ENCODE assay signal across 1 cellular context in the genomic region with DNA sequence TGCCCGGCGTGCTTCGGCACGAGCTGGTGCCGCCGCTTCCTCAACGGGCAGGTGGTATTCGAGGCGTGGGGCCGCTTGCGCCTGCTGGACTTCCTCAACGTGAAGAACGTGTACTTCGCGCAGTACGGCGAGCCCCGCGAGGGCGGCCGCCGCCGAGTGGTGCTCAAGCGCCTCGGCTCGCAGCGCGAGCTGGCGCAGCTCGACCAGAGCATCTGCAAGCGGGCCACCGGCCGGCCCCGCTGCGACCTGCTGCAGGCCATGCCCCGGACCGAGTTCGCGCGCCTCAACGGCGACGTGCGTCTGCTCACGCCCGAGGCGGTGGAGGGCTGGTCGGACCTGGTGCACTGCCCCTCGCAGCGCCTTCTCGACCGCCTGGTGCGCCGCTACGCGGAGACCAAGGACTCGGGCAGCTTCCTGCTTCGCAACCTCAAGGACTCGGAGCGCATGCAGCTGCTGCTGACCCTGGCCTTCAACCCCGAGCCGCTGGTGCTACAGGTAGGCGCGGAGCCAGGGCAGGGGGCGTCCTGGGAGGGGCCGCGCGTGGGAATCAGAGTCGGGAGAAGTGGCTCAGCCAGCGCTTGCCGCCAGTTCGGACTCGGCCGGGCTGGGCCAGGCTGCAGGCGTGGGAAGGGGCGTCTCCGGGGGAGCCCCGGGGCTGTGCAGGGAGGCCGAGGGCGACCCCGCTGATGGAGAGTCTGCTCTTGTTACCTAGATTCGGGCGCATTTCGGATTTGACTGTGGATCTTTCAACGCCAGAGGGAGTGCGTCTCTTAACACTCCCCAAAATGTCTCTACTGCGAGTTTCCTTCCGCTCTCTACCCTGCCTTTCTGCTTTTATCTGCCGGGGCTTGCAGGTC.
TF ChIP-seq lines count a peak whose summit lies in the region.

No MANE protein-coding gene starts in this region.

TF ChIP-seq in K562, 482 proteins besides CTCF, POLR2A, EP300 and RAD21 (continued from another document and continues in another):
- TF ChIP-seq, protein P1, sequence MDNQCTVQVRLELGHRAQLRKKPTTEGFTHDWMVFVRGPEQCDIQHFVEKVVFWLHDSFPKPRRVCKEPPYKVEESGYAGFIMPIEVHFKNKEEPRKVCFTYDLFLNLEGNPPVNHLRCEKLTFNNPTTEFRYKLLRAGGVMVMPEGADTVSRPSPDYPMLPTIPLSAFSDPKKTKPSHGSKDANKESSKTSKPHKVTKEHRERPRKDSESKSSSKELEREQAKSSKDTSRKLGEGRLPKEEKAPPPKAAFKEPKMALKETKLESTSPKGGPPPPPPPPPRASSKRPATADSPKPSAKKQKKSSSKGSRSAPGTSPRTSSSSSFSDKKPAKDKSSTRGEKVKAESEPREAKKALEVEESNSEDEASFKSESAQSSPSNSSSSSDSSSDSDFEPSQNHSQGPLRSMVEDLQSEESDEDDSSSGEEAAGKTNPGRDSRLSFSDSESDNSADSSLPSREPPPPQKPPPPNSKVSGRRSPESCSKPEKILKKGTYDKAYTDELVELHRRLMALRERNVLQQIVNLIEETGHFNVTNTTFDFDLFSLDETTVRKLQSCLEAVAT (IDR thresholded peaks at IDR 0.05): 0 out of 4 replicates have a peak, but pooled peaks of 1 of the 2 experiments have one; percentile 10
- 0 out of 2 replicates have a peak, but pooled peaks have one; percentile 7 for TF ChIP-seq CREB1 (IDR thresholded peaks at IDR 0.05)
- TF ChIP-seq CREB1 (CRISPR knock-in tag; IDR thresholded peaks at IDR 0.05): peak; percentile 56; the same call in 1 of the 2 replicates
- no peak for TF ChIP-seq ZNF764 (CRISPR knock-in tag; IDR thresholded peaks at IDR 0.05; ENCODE audit: low read depth)
- TF ChIP-seq ZNF445 (CRISPR knock-in tag; IDR thresholded peaks at IDR 0.05; ENCODE audit: low read depth): no peak
- TF ChIP-seq SAFB (IDR thresholded peaks at IDR 0.05; ENCODE audit: borderline replicate concordance, low read depth, low read length): 0 out of 2 replicates have a peak, but pooled peaks have one; percentile 10
- no peak for TF ChIP-seq SUPT5H (IDR thresholded peaks at IDR 0.05)
- TF ChIP-seq ZNF224 (CRISPR knock-in tag; IDR thresholded peaks at IDR 0.05): peak; percentile 91
- TF ChIP-seq ZNF785 (CRISPR knock-in tag; IDR thresholded peaks at IDR 0.05): no peak
- TF ChIP-seq ZNF592 (IDR thresholded peaks at IDR 0.05): 0 out of 2 replicates have a peak, but pooled peaks have one; percentile 3
- peak; percentile 40; the same call in 1 of the 2 replicates for TF ChIP-seq STAG1 (CRISPR knock-in tag; IDR thresholded peaks at IDR 0.05; ENCODE audit: borderline replicate concordance)
- TF ChIP-seq NR3C1 (CRISPR knock-in tag; IDR thresholded peaks at IDR 0.05): peak; percentile 94
- TF ChIP-seq KDM1A (IDR thresholded peaks at IDR 0.05): 0 out of 4 replicates have a peak, but pooled peaks of 1 of the 2 experiments have one; percentile 6
- no peak for TF ChIP-seq SETDB1 (IDR thresholded peaks at IDR 0.05; ENCODE audit: low read length)
- no peak for TF ChIP-seq PHTF2 (CRISPR knock-in tag; IDR thresholded peaks at IDR 0.05)
- no peak for TF ChIP-seq MYBL2 (IDR thresholded peaks at IDR 0.05; ENCODE audit: low read depth)
- 0 out of 2 replicates have a peak, but pooled peaks have one; percentile 74 for TF ChIP-seq MYBL2 (CRISPR knock-in tag; IDR thresholded peaks at IDR 0.05; ENCODE audit: borderline replicate concordance)
- TF ChIP-seq YY1 (IDR thresholded peaks at IDR 0.05; ENCODE audit: borderline replicate concordance in 1 of 3, control insufficient read depth in 1 of 3, extremely low read depth in 1 of 3, insufficient read depth in 3 of 3, insufficient read length in 1 of 3, insufficient replicate concordance in 2 of 3, low read depth in 1 of 3, low read length in 2 of 3): peak in 1 of 3 experiments; percentile 49
- TF ChIP-seq PTBP1 (IDR thresholded peaks at IDR 0.05; ENCODE audit: low read depth, low read length): no peak
- TF ChIP-seq TFAP4 (CRISPR knock-in tag; IDR thresholded peaks at IDR 0.05; ENCODE audit: borderline replicate concordance): peak; percentile 28; the same call in 1 of the 2 replicates
- TF ChIP-seq ZFX (CRISPR knock-in tag; IDR thresholded peaks at IDR 0.05): peak; percentile 83
- TF ChIP-seq MTA2 (IDR thresholded peaks at IDR 0.05; ENCODE audit: low read depth): no peak
- TF ChIP-seq ZNF324 (CRISPR knock-in tag; IDR thresholded peaks at IDR 0.05): no peak
- TF ChIP-seq RBBP5 (IDR thresholded peaks at IDR 0.05; ENCODE audit: borderline replicate concordance, insufficient read depth, low read length, poor library complexity, severe bottlenecking): peak; percentile 76
- TF ChIP-seq, protein P2, sequence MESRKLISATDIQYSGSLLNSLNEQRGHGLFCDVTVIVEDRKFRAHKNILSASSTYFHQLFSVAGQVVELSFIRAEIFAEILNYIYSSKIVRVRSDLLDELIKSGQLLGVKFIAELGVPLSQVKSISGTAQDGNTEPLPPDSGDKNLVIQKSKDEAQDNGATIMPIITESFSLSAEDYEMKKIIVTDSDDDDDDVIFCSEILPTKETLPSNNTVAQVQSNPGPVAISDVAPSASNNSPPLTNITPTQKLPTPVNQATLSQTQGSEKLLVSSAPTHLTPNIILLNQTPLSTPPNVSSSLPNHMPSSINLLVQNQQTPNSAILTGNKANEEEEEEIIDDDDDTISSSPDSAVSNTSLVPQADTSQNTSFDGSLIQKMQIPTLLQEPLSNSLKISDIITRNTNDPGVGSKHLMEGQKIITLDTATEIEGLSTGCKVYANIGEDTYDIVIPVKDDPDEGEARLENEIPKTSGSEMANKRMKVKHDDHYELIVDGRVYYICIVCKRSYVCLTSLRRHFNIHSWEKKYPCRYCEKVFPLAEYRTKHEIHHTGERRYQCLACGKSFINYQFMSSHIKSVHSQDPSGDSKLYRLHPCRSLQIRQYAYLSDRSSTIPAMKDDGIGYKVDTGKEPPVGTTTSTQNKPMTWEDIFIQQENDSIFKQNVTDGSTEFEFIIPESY (CRISPR knock-in tag; IDR thresholded peaks at IDR 0.05): peak; percentile 81
- no peak for TF ChIP-seq GATA2 (CRISPR knock-in tag; IDR thresholded peaks at IDR 0.05)
- peak in 1 of 2 experiments; percentile 11; a peak in 1 of 4 replicates for TF ChIP-seq RCOR1 (IDR thresholded peaks at IDR 0.05; ENCODE audit: borderline replicate concordance in 1 of 2, low read depth in 2 of 2, low read length in 2 of 2)
- TF ChIP-seq ARID1B (IDR thresholded peaks at IDR 0.05): no peak
- TF ChIP-seq, protein P3, sequence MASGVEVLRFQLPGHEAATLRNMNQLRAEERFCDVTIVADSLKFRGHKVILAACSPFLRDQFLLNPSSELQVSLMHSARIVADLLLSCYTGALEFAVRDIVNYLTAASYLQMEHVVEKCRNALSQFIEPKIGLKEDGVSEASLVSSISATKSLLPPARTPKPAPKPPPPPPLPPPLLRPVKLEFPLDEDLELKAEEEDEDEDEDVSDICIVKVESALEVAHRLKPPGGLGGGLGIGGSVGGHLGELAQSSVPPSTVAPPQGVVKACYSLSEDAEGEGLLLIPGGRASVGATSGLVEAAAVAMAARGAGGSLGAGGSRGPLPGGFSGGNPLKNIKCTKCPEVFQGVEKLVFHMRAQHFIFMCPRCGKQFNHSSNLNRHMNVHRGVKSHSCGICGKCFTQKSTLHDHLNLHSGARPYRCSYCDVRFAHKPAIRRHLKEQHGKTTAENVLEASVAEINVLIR (CRISPR knock-in tag; IDR thresholded peaks at IDR 0.05): no peak
- no peak for TF ChIP-seq IRF9 (tag; IDR thresholded peaks at IDR 0.05)
- TF ChIP-seq, protein P4, sequence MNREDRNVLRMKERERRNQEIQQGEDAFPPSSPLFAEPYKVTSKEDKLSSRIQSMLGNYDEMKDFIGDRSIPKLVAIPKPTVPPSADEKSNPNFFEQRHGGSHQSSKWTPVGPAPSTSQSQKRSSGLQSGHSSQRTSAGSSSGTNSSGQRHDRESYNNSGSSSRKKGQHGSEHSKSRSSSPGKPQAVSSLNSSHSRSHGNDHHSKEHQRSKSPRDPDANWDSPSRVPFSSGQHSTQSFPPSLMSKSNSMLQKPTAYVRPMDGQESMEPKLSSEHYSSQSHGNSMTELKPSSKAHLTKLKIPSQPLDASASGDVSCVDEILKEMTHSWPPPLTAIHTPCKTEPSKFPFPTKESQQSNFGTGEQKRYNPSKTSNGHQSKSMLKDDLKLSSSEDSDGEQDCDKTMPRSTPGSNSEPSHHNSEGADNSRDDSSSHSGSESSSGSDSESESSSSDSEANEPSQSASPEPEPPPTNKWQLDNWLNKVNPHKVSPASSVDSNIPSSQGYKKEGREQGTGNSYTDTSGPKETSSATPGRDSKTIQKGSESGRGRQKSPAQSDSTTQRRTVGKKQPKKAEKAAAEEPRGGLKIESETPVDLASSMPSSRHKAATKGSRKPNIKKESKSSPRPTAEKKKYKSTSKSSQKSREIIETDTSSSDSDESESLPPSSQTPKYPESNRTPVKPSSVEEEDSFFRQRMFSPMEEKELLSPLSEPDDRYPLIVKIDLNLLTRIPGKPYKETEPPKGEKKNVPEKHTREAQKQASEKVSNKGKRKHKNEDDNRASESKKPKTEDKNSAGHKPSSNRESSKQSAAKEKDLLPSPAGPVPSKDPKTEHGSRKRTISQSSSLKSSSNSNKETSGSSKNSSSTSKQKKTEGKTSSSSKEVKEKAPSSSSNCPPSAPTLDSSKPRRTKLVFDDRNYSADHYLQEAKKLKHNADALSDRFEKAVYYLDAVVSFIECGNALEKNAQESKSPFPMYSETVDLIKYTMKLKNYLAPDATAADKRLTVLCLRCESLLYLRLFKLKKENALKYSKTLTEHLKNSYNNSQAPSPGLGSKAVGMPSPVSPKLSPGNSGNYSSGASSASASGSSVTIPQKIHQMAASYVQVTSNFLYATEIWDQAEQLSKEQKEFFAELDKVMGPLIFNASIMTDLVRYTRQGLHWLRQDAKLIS (CRISPR knock-in tag; IDR thresholded peaks at IDR 0.05): peak; percentile 50; the same call in 1 of the 2 replicates
- TF ChIP-seq SPI1 (IDR thresholded peaks at IDR 0.05; ENCODE audit: borderline replicate concordance, low read depth, low read length): peak; percentile 46; the same call in 1 of the 2 replicates
- TF ChIP-seq ILK (tag; IDR thresholded peaks at IDR 0.05; ENCODE audit: borderline replicate concordance, low read depth): no peak
- TF ChIP-seq C11orf30 (IDR thresholded peaks at IDR 0.05; ENCODE audit: low read depth): no peak
- no peak for TF ChIP-seq THAP7 (CRISPR knock-in tag; IDR thresholded peaks at IDR 0.05)
- TF ChIP-seq TBP (optimal IDR thresholded peaks at IDR 0.05; ENCODE audit: low read depth, low read length): peak; percentile 53
- TF ChIP-seq ZNF696 (CRISPR knock-in tag; conservative IDR thresholded peaks at IDR 0.05): no peak
- TF ChIP-seq, protein P5, sequence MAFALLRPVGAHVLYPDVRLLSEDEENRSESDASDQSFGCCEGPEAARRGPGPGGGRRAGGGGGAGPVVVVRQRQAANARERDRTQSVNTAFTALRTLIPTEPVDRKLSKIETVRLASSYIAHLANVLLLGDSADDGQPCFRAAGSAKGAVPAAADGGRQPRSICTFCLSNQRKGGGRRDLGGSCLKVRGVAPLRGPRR (CRISPR knock-in tag; IDR thresholded peaks at IDR 0.05): no peak
- TF ChIP-seq, protein P6, sequence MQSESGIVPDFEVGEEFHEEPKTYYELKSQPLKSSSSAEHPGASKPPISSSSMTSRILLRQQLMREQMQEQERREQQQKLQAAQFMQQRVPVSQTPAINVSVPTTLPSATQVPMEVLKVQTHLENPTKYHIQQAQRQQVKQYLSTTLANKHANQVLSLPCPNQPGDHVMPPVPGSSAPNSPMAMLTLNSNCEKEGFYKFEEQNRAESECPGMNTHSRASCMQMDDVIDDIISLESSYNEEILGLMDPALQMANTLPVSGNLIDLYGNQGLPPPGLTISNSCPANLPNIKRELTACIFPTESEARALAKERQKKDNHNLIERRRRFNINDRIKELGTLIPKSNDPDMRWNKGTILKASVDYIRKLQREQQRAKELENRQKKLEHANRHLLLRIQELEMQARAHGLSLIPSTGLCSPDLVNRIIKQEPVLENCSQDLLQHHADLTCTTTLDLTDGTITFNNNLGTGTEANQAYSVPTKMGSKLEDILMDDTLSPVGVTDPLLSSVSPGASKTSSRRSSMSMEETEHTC (IDR thresholded peaks at IDR 0.05): no peak
